ENCODE assay signal across 8 cellular contexts in genomic region chr11:925496-926301, GRCh38. TPM values are rescaled to one million over a fixed set of nuclear protein-coding genes. Genes with fewer than 3 reads are reported as not detected.
A peak's percentile ranks its signal among the peaks of the same experiment; 100 is the strongest.
DNase-seq lines count a peak whose midpoint lies in the region; ATAC-seq and TF ChIP-seq lines count a peak whose summit lies in the region.

Gene AP2A2 (plus strand): TSS chr11:925870. CDS start chr11:926022, 152 bp downstream.

- H3K4me2 ChIP-seq in PC-3 (ENCODE audit: low read length): peak within 1 kb of the TSS; percentile 94

- H3K36me3 ChIP-seq in PC-3 (ENCODE audit: low read depth, low read length): no peaks in the 10 kb centered on the region; the same call in 1 of the 2 replicates
- peaks cover 0 to 2% of the 10 kb centered on the region in 2 donors for H3K36me3 ChIP-seq in esophagus (ENCODE audit: control insufficient read depth in 2 of 2, insufficient read depth in 2 of 2, low read length in 1 of 2)
- no peaks in the 10 kb centered on the region for H3K36me3 ChIP-seq in muscle layer of colon (ENCODE audit: insufficient read depth, low read length)

- DNase-seq in COLO668 (lab: John Stamatoyannopoulos, UW; ENCODE audit: unreplicated experiment) (peak; percentile 84), HS-5 (ENCODE audit: low read depth) (peak; percentile 6), PC-3 (peak; percentile 90)
- DNase-seq in activated T-cell treated with anti-CD3 and anti-CD28 coated beads, Interleukin-2, amount 50 U/mL, for 1 hour: peak; percentile 93
- peak; percentile 79 to 80 for DNase-seq in stimulated activated CD8-positive, alpha-beta memory T cell treated with anti-CD3 and anti-CD28 coated beads, Interleukin-7, amount 100 ng/mL, for 1 hour (ENCODE audit: low read depth in 2 of 2)

- H3K9me3 ChIP-seq in PC-3 (ENCODE audit: low read length) (no peaks in the 10 kb centered on the region), esophagus (ENCODE audit: control insufficient read depth in 2 of 2, insufficient read depth in 1 of 2, low read depth in 1 of 2, low read length in 1 of 2) (no peaks in the 10 kb centered on the region), muscle layer of colon (ENCODE audit: low read length) (no peaks in the 10 kb centered on the region)

- H3K27me3 ChIP-seq in PC-3 (ENCODE audit: low read length) (no peaks in the 10 kb centered on the region), esophagus (ENCODE audit: control insufficient read depth in 1 of 2, insufficient read depth in 2 of 2, low read length in 2 of 2) (no peaks in the 10 kb centered on the region), muscle layer of colon (ENCODE audit: control insufficient read depth in 1 of 2, insufficient read depth in 2 of 2, low read length in 2 of 2) (no peaks in the 10 kb centered on the region)

- H3F3A ChIP-seq in PC-3 (ENCODE audit: low read length, unreplicated experiment): no peaks in the 10 kb centered on the region

- peak within 1 kb of the TSS; percentile 38 for H2AFZ ChIP-seq in PC-3 (ENCODE audit: low read length)

- intact Hi-C loops in PC-3 (cut with micrococcal nuclease): no loop called here

- ATAC-seq in GM19463 (IDR thresholded peaks at IDR 0.05; ENCODE audit: unreplicated experiment) (peak; percentile 85), PC-3 (peak; percentile 75)

- H3K9me2 ChIP-seq in PC-3 (replicated peaks; ENCODE audit: low read length): no peaks in the 10 kb centered on the region

- peaks cover 8% of the 10 kb centered on the region for H3K4me1 ChIP-seq in PC-3 (ENCODE audit: insufficient read depth, low read length)
- peaks cover 0 to 7% of the 10 kb centered on the region in 2 donors for H3K4me1 ChIP-seq in esophagus (ENCODE audit: control insufficient read depth in 2 of 2, insufficient read depth in 2 of 2, low read length in 1 of 2)
- H3K4me1 ChIP-seq in muscle layer of colon (ENCODE audit: insufficient read depth, low read length): peaks cover 20% of the 10 kb centered on the region

- H3K79me2 ChIP-seq in PC-3 (ENCODE audit: low read length): peaks cover 46% of the 10 kb centered on the region

- peak within 1 kb of the TSS; percentile 80 for H3K9ac ChIP-seq in PC-3 (ENCODE audit: low read length)
- peak within 1 kb of the TSS; percentile 52 for H3K9ac ChIP-seq in muscle layer of colon (ENCODE audit: low read length)

- 4 to 6% methylated on average over 73 to 124 of the region's 124 CpGs for WGBS in esophagus, 2 donors

- peak within 1 kb of the TSS; percentile 83 for H3K4me3 ChIP-seq in PC-3 (ENCODE audit: low read length)
- peak within 1 kb of the TSS; percentile 80 to 94 for H3K4me3 ChIP-seq in esophagus (ENCODE audit: low read depth in 1 of 2, low read length in 2 of 2)
- H3K4me3 ChIP-seq in muscle layer of colon (ENCODE audit: low read depth in 1 of 2, low read length in 2 of 2): peak within 1 kb of the TSS; percentile 76 to 89

- CTCF ChIA-PET in PC-3 (lab: Charles Lee): no interaction called here

- peak; percentile 51; the same call in 1 of the 2 replicates for TF ChIP-seq CTCF in PC-3 (conservative IDR thresholded peaks at IDR 0.05; ENCODE audit: low read depth, low read length)

- POLR2A ChIA-PET in PC-3 (lab: Charles Lee; ENCODE audit: unreplicated experiment): no interaction called here

- BruUV-seq in PC-3 (replicated peaks; lab: Mats Ljungman, UMichigan): no TSS peak

- H3K27ac ChIP-seq in PC-3 (ENCODE audit: low read length) (peak within 1 kb of the TSS; percentile 11; the same call in 1 of the 2 replicates), esophagus (ENCODE audit: low read depth in 2 of 2, low read length in 1 of 2) (peak within 1 kb of the TSS; percentile 89 to 90), muscle layer of colon (ENCODE audit: low read depth, low read length) (peak within 1 kb of the TSS; percentile 84)

- peaks cover 12% of the 10 kb centered on the region for H4K20me1 ChIP-seq in PC-3 (ENCODE audit: low read length)

RNA-seq across cellular contexts. Expression of gene AP2A2, which starts in this region (rescaled TPM):
- 29.6 and 42.8 TPM in 2 replicates for total RNA-seq in PC-3 (2014; rRNA removed)
- 10 to 100 TPM; 17.3 to 20.2 TPM for polyA plus RNA-seq in esophagus

Comparison
In these comparisons a context has a peak if more than half of its experiments do, and no peak if none do; other contexts are left out.
1. Peak in every context shown above with its lines: DNase-seq, ATAC-seq, H3K4me3 ChIP-seq and H3K27ac ChIP-seq.
2. DNase-seq: peak in every context shown above with its lines; median percentile 93 in activated T-cell treated with anti-CD3 and anti-CD28 coated beads, Interleukin-2, amount 50 U/mL, for 1 hour; 90 in PC-3; 84 in COLO668; 80 in stimulated activated CD8-positive, alpha-beta memory T cell treated with anti-CD3 and anti-CD28 coated beads, Interleukin-7, amount 100 ng/mL, for 1 hour; 6 in HS-5.
3. H3K27ac ChIP-seq: peak in every context shown above with its lines; median percentile 90 in esophagus; 84 in muscle layer of colon; 11 in PC-3.